In the genomic region with DNA sequence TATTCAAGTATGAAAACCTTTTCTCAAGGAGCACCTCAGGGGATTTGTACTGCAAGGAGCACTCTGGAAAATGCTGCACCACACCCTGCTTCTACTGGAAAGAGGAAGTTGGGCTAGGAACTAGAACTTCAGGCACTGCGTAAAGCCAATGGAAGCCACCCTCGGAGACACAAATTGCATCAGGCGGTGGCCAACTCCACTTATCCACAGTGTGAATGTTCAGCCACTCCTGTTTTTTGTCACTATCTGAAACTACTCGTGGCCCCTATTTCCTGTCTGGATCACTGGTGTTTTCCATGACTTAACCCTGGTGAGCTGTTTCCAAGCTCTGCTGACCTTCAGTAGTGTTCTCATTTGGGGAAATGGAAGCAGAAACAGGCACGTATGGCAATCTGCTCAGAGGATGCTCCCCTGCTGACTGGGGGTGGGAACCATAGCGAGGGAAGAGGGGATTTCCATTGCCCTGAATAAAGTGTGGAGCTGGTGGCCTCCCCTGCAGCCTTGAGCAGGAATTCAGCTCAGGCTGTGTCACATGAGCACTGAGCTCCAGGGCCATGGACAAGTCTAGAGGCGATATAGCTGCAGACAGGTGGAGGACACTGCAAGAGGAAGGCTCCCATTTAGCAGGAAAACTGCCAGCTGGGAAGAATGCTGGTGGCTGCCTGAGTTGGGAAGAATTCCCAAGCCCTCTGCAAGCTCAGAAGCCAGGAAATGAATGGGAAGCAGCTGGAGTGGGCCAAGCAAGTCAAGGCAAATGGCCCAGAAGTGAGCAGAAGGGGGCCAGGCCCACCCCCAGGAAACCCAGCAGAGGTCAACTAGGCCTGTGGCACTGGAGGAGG, we compare ENCODE assay signal across 12 cellular contexts. TPM values are rescaled to one million over a fixed set of nuclear protein-coding genes. Genes with fewer than 3 reads are reported as not detected.
DNase-seq lines count a peak whose midpoint lies in the region; ATAC-seq and TF ChIP-seq lines count a peak whose summit lies in the region.
"Had no signal": no experiment of that assay in that cellular context is flagged by ENCODE, and none has a peak within 500 bp of the region (broad histone marks: within the 10 kb centered on the region; RNA-seq: fewer than 3 reads in every experiment).

No MANE protein-coding gene starts in this region.

- 49 to 57% methylated on average over 3 to 5 of the region's 7 CpGs for WGBS in gastroesophageal sphincter (ENCODE audit: low coverage in 1 of 2), 2 donors

- ATAC-seq in RWPE2 (ENCODE audit: low read depth) (no peak), gastroesophageal sphincter (peak; percentile 74), GM19467 (IDR thresholded peaks at IDR 0.05; ENCODE audit: unreplicated experiment) (no peak)

- no peak overlapping the region for H3K4me3 Mint-ChIP-seq in activated T-cell treated with anti-CD3 and anti-CD28 coated beads, Interleukin-2, amount 50 U/mL, for 24 hours
- H3K4me3 Mint-ChIP-seq: activated CD4-positive, alpha-beta T cell treated with anti-CD3 and anti-CD28 coated beads, Interleukin-2, amount 10 ng/mL, durations not matched to agents 24 days and 14 days; brain had no signal

- H3K27ac ChIP-seq in RWPE2 (ENCODE audit: poor library complexity, severe bottlenecking) (peak overlapping the region; percentile 48), gastroesophageal sphincter (peak overlapping the region in 2 of 4 donors; percentile 15 to 23), osteoblast (ENCODE audit: low read depth, low read length) (no peak overlapping the region)

- no peaks in the 10 kb centered on the region for H3K9me3 ChIP-seq in RWPE2 (ENCODE audit: severe bottlenecking)
- H3K9me3 ChIP-seq in gastroesophageal sphincter: no peaks in the 10 kb centered on the region
- H3K9me3 ChIP-seq in osteoblast (ENCODE audit: low read depth, low read length): no peaks in the 10 kb centered on the region

- peak; percentile 36 for DNase-seq in HCEC 1CT
- DNase-seq in RWPE2 (ENCODE audit: low spot score): no peak
- DNase-seq in osteoblast (ENCODE audit: insufficient read length, low spot score, missing footprints): peak; percentile 22
- no peak for DNase-seq in activated CD8-positive, alpha-beta memory T cell treated with anti-CD3 and anti-CD28 coated beads, Interleukin-2, amount 50 U/mL, for 4 hours
- no peak for DNase-seq in stimulated activated naive CD4-positive, alpha-beta T cell (lab: John Stamatoyannopoulos, UW)
- DNase-seq in activated T-cell treated with anti-CD3 and anti-CD28 coated beads, Interleukin-2, amount 50 U/mL, for 24 hours: no peak
- DNase-seq: activated CD4-positive, alpha-beta T cell treated with anti-CD3 and anti-CD28 coated beads, Interleukin-2, amount 10 ng/mL, durations not matched to agents 24 days and 14 days; hippocampal formation; NCI-H226 had no signal

- H3K4me2 ChIP-seq in osteoblast (ENCODE audit: insufficient read depth, low read length): no peak overlapping the region

- H3K36me3 ChIP-seq in RWPE2 (ENCODE audit: low read depth): no peaks in the 10 kb centered on the region
- no peaks in the 10 kb centered on the region for H3K36me3 ChIP-seq in gastroesophageal sphincter
- no peaks in the 10 kb centered on the region for H3K36me3 ChIP-seq in osteoblast (ENCODE audit: insufficient read depth, low read length)

- H3K4me3 ChIP-seq in RWPE2 (ENCODE audit: severe bottlenecking) (no peak overlapping the region), gastroesophageal sphincter (no peak overlapping the region), osteoblast (ENCODE audit: insufficient read depth, low read length) (no peak overlapping the region)

- no peaks in the 10 kb centered on the region for H3K79me2 ChIP-seq in osteoblast (ENCODE audit: insufficient read depth, low read length)

- H2AFZ ChIP-seq in osteoblast (ENCODE audit: low read length): no peak overlapping the region

- no peaks in the 10 kb centered on the region for H3K36me3 Mint-ChIP-seq in activated T-cell treated with anti-CD3 and anti-CD28 coated beads, Interleukin-2, amount 50 U/mL, for 24 hours (ENCODE audit: low read depth)
- H3K36me3 Mint-ChIP-seq: brain had no signal

- no peaks in the 10 kb centered on the region for H4K20me1 ChIP-seq in osteoblast (ENCODE audit: insufficient read depth, low read length)

- no peak for TF ChIP-seq CTCF in RWPE2 (IDR thresholded peaks at IDR 0.05; ENCODE audit: poor library complexity, severe bottlenecking)
- no peak for TF ChIP-seq CTCF in gastroesophageal sphincter (IDR thresholded peaks at IDR 0.05)
- no peak for TF ChIP-seq CTCF in osteoblast (IDR thresholded peaks at IDR 0.05; ENCODE audit: extremely low read depth, low read depth, low read length)

- no peak for TF ChIP-seq POLR2A in gastroesophageal sphincter (IDR thresholded peaks at IDR 0.05)

- H3K27me3 Mint-ChIP-seq in activated T-cell treated with anti-CD3 and anti-CD28 coated beads, Interleukin-2, amount 50 U/mL, for 24 hours: no peaks in the 10 kb centered on the region

- no peaks in the 10 kb centered on the region for H3K9me3 Mint-ChIP-seq in activated T-cell treated with anti-CD3 and anti-CD28 coated beads, Interleukin-2, amount 50 U/mL, for 24 hours
- H3K9me3 Mint-ChIP-seq: brain had no signal

- no peak overlapping the region for H3K27ac Mint-ChIP-seq in activated T-cell treated with anti-CD3 and anti-CD28 coated beads, Interleukin-2, amount 50 U/mL, for 24 hours
- H3K27ac Mint-ChIP-seq: activated CD4-positive, alpha-beta T cell treated with anti-CD3 and anti-CD28 coated beads, Interleukin-2, amount 10 ng/mL, durations not matched to agents 24 days and 14 days; brain had no signal

- peaks cover 27% of the 10 kb centered on the region for H3K4me1 ChIP-seq in RWPE2 (ENCODE audit: insufficient read depth, poor library complexity, severe bottlenecking)
- H3K4me1 ChIP-seq in gastroesophageal sphincter: peaks cover 0 to 12% (median 0%) of the 10 kb centered on the region in 3 donors
- peaks cover 31% of the 10 kb centered on the region for H3K4me1 ChIP-seq in osteoblast (ENCODE audit: insufficient read depth, low read length)

- peaks cover 42% of the 10 kb centered on the region for H3K4me1 Mint-ChIP-seq in activated T-cell treated with anti-CD3 and anti-CD28 coated beads, Interleukin-2, amount 50 U/mL, for 24 hours (ENCODE audit: low read depth)

- H3K27me3 ChIP-seq in RWPE2 (ENCODE audit: insufficient read depth, poor library complexity, severe bottlenecking) (no peaks in the 10 kb centered on the region), gastroesophageal sphincter (no peaks in the 10 kb centered on the region), osteoblast (ENCODE audit: insufficient read depth, low read length) (no peaks in the 10 kb centered on the region)

- TF ChIP-seq EP300 in gastroesophageal sphincter (IDR thresholded peaks at IDR 0.05): no peak

RNA-seq across cellular contexts. Expression of gene RAP1B, which starts 50.5 kb away (rescaled TPM):
- 100 to 1,000 TPM; 131 to 218 (median 205) TPM for total RNA-seq in gastroesophageal sphincter
- total RNA-seq in osteoblast: 231 and 243 TPM in 2 replicates

Comparison
In these comparisons a context has a peak if more than half of its experiments do, and no peak if none do; other contexts are left out.
1. DNase-seq: peak in HCEC 1CT (single experiment) and osteoblast (single experiment); none in RWPE2 (single experiment), activated CD8-positive, alpha-beta memory T cell treated with anti-CD3 and anti-CD28 coated beads, Interleukin-2, amount 50 U/mL, for 4 hours (single experiment), stimulated activated naive CD4-positive, alpha-beta T cell (0 of 6) and activated T-cell treated with anti-CD3 and anti-CD28 coated beads, Interleukin-2, amount 50 U/mL, for 24 hours (single experiment).